ENCODE assay signal across 9 cellular contexts in genomic region chr13:51814825-51815650, GRCh38. TPM values are rescaled to one million over a fixed set of nuclear protein-coding genes. Genes with fewer than 3 reads are reported as not detected.
DNase-seq lines count a peak whose midpoint lies in the region; ATAC-seq, FAIRE-seq and TF ChIP-seq lines count a peak whose summit lies in the region.
"Had no signal": no experiment of that assay in that cellular context is flagged by ENCODE, and none has a peak within 500 bp of the region (broad histone marks: within the 10 kb centered on the region; RNA-seq: fewer than 3 reads in every experiment).

No MANE protein-coding gene starts in this region.

- no peaks in the 10 kb centered on the region for H3K36me3 ChIP-seq in bronchial epithelial cell (ENCODE audit: control insufficient read depth, insufficient read depth, low read length)

- no peak overlapping the region for H3K4me3 ChIP-seq in bronchial epithelial cell (ENCODE audit: low read depth, low read length)
- H3K4me3 ChIP-seq: SK-N-MC had no signal

- peak; percentile 68 for DNase-seq in AG08395 (ENCODE audit: low spot score)
- peak; percentile 56 for DNase-seq in GM18507 (ENCODE audit: extremely low spot score, insufficient read length, low read depth)
- peak; percentile 69 for DNase-seq in NCI-H146 (lab: John Stamatoyannopoulos, UW)
- peak; percentile 60 for DNase-seq in UCSD-AML1 (lab: John Stamatoyannopoulos, UW; ENCODE audit: unreplicated experiment)
- peak; percentile 56 for DNase-seq in bronchial epithelial cell (ENCODE audit: low read depth)
- peak; percentile 71 for DNase-seq in kidney tubule cell (ENCODE audit: low spot score)
- peak; percentile 66 for DNase-seq in stimulated activated CD4-positive, alpha-beta T cell treated with anti-CD3 and anti-CD28 coated beads, Interleukin-4, amount 100 ng/mL, for 1 hour

- TF ChIP-seq CTCF in bronchial epithelial cell (IDR thresholded peaks at IDR 0.05; ENCODE audit: insufficient read depth, low read length, severe bottlenecking): peak; percentile 91

- ATAC-seq in HG02852 (IDR thresholded peaks at IDR 0.05; ENCODE audit: unreplicated experiment): peak; percentile 76

- FAIRE-seq in GM18507 (lab: Jason Lieb, UNC): peak; percentile 99
- peak; percentile 50 for FAIRE-seq in bronchial epithelial cell (lab: Jason Lieb, UNC)

- H3K27me3 ChIP-seq in bronchial epithelial cell (ENCODE audit: control insufficient read depth, insufficient read depth, low read length): peaks cover 13% of the 10 kb centered on the region

RNA-seq across cellular contexts. Expression of gene DHRS12, which starts 11.1 kb away (rescaled TPM):
- 2.4 and 6.0 TPM in 2 replicates for total RNA-seq in bronchial epithelial cell

RNA-seq across cellular contexts. Expression of gene TMEM272, which starts 29.9 kb away (rescaled TPM):
- total RNA-seq in bronchial epithelial cell: not detected in 2 replicates

RNA-seq across cellular contexts. Expression of gene CCDC70, which starts 46.7 kb away (rescaled TPM):
- not detected in 2 replicates for total RNA-seq in bronchial epithelial cell
